ENCODE assay signal across 22 cellular contexts in the genomic region with DNA sequence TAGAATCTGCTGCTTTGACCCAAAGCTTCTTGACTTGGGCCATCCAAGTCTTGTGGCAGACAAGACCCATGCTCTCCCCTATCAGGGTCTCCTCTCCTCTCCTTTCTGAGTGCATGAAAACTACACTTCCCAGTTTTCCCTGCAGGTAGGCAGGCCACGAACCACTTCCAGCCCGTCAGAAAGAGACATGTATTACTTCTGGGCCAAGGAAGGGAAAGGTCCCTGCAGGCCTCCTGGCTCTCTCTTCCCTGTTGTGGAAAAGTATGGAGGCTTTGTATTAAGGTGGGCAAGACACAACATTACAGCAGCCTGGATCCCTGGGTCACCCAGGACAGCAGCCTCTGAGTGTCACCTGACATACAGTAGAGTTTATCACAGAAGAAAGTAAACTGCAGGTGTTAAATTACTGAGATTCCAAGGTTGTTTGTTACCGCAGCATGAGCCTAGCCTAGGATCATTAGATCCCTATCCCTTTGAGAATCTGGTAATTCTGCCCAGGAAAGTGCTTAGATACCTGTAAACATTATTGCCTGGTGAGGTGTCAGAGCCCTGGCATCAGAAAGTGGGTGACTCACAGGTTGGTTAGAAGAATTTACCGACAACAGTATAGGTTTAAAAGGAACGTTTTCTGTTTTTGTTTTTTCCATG.
DNase-seq lines count a peak whose midpoint lies in the region; ATAC-seq and TF ChIP-seq lines count a peak whose summit lies in the region.
"Had no signal": no experiment of that assay in that cellular context is flagged by ENCODE, and none has a peak within 500 bp of the region (broad histone marks: within the 10 kb centered on the region; RNA-seq: fewer than 3 reads in every experiment).

No MANE protein-coding gene starts in this region.

- H3K27me3 ChIP-seq in PC-9 (ENCODE audit: insufficient read depth, low read depth) = no peaks in the 10 kb centered on the region
- H3K27me3 ChIP-seq in left lung = peaks cover 0 to 15% of the 10 kb centered on the region in 2 donors
- H3K27me3 ChIP-seq in aorta (ENCODE audit: control insufficient read depth in 1 of 2, insufficient read depth in 2 of 2, low read length in 1 of 2) = no peaks in the 10 kb centered on the region
- H3K27me3 ChIP-seq: brain microvascular endothelial cell, neutrophil, upper lobe of right lung had no signal

- peak overlapping the region; percentile 43 for H3K4me3 ChIP-seq in PC-9
- no peak overlapping the region for H3K4me3 ChIP-seq in epithelial cell of esophagus (ENCODE audit: low read length)
- H3K4me3 ChIP-seq in left lung = no peak overlapping the region
- no peak overlapping the region for H3K4me3 ChIP-seq in aorta (ENCODE audit: low read length in 2 of 2)
- H3K4me3 ChIP-seq: heart right ventricle, upper lobe of right lung had no signal

- TF ChIP-seq CTCF in PC-9 (conservative IDR thresholded peaks at IDR 0.05) = no peak
- no peak for TF ChIP-seq CTCF in epithelial cell of esophagus (IDR thresholded peaks at IDR 0.05; ENCODE audit: insufficient read depth, low read depth, low read length, missing control alignments)
- TF ChIP-seq CTCF in left lung (IDR thresholded peaks at IDR 0.05) = no peak

- H3K4me1 ChIP-seq in PC-9 (replicated peaks; ENCODE audit: insufficient read depth) = peaks cover 46% of the 10 kb centered on the region
- H3K4me1 ChIP-seq in left lung = no peaks in the 10 kb centered on the region
- H3K4me1 ChIP-seq in aorta (ENCODE audit: control insufficient read depth in 1 of 2, insufficient read depth in 2 of 2, low read length in 2 of 2) = no peaks in the 10 kb centered on the region
- H3K4me1 ChIP-seq: upper lobe of right lung had no signal

- CTCF ChIA-PET in PC-9 (lab: Charles Lee) = no interaction called here

- H3K27ac ChIP-seq in PC-9 (peak overlapping the region; percentile 84), left lung (no peak overlapping the region), aorta (ENCODE audit: low read depth in 1 of 2, low read length in 2 of 2) (no peak overlapping the region)
- H3K27ac ChIP-seq: brain microvascular endothelial cell, heart right ventricle, neutrophil, upper lobe of right lung, VCaP had no signal

- no peaks in the 10 kb centered on the region for H3K9me2 ChIP-seq in PC-9 (ENCODE audit: insufficient read depth)

- H3K36me3 ChIP-seq in PC-9 (ENCODE audit: low read depth) = no peaks in the 10 kb centered on the region
- H3K36me3 ChIP-seq in left lung = no peaks in the 10 kb centered on the region
- no peaks in the 10 kb centered on the region for H3K36me3 ChIP-seq in aorta (ENCODE audit: control insufficient read depth in 1 of 2, insufficient read depth in 2 of 2, low read length in 1 of 2)
- H3K36me3 ChIP-seq: brain microvascular endothelial cell, heart right ventricle, neutrophil, upper lobe of right lung had no signal

- intact Hi-C loops in PC-9 (cut with micrococcal nuclease; ENCODE audit: unreplicated experiment) (no loop called here), left lung (cut with DNase I) (no loop called here), aorta (cut with DNase I) (no loop called here)

- DNase-seq in ELR (ENCODE audit: low read depth) (peak; percentile 4), PC-9 (peak; percentile 50 to 95), epithelial cell of esophagus (ENCODE audit: low read depth) (peak; percentile 43), left lung (no peak), NCI-H187 treated with DMSO at 0.1 percent for 48 hours (lab: John Stamatoyannopoulos, UW) (no peak), aorta (no peak)
- DNase-seq: activated naive CD4-positive, alpha-beta T cell treated with Interleukin-2 at 50 U/mL for 16 hours; brain microvascular endothelial cell; DMS53; heart right ventricle; NCI-H1105 treated with DMSO at 0.1 percent for 48 hours; NCI-H2081 treated with DMSO at 0.1 percent for 48 hours; NCI-H226; NCI-H774; stimulated activated naive B cell treated with anti-CD40 and anti-IgM and Interleukin-4, amounts not matched to agents 10 μg/mL and 1 μg/mL and 100 μg/mL, for 72 hours; upper lobe of right lung had no signal

- no peaks in the 10 kb centered on the region for H3K9me3 ChIP-seq in PC-9 (ENCODE audit: insufficient read depth, low read depth)
- no peaks in the 10 kb centered on the region for H3K9me3 ChIP-seq in left lung
- H3K9me3 ChIP-seq in aorta (ENCODE audit: control insufficient read depth, low read length) = no peaks in the 10 kb centered on the region
- H3K9me3 ChIP-seq: heart right ventricle, neutrophil, upper lobe of right lung had no signal

- no TSS peak for BruUV-seq in PC-9 (replicated peaks; lab: Mats Ljungman, UMichigan)

- H3K4me2 ChIP-seq in PC-9 = peak overlapping the region; percentile 83

- peaks cover 21% of the 10 kb centered on the region for H3F3A ChIP-seq in PC-9 (ENCODE audit: insufficient read depth, low read depth)

- H3K79me2 ChIP-seq in PC-9 (ENCODE audit: low read depth) = no peaks in the 10 kb centered on the region

- POLR2A ChIA-PET in PC-9 (lab: Charles Lee; ENCODE audit: unreplicated experiment) = no interaction called here

- H2AFZ ChIP-seq in PC-9 = peak overlapping the region; percentile 62

- H4K20me1 ChIP-seq in PC-9 (ENCODE audit: insufficient read depth) = no peaks in the 10 kb centered on the region

- WGBS in aorta, 2 donors = 44 to 46% methylated on average over 5 of the region's 5 CpGs

- ATAC-seq in left lung (peak; percentile 37), GM18498 (IDR thresholded peaks at IDR 0.05; ENCODE audit: unreplicated experiment) (no peak), GM21515 (IDR thresholded peaks at IDR 0.05; ENCODE audit: unreplicated experiment) (no peak), aorta (ENCODE audit: low FRiP score) (no peak)
- ATAC-seq: heart right ventricle; left lobe of liver; sciatic nerve; stimulated activated naive B cell treated with anti-CD40 and anti-IgM and Interleukin-4, amounts not matched to agents 10 μg/mL and 1 μg/mL and 100 μg/mL, for 72 hours; upper lobe of right lung had no signal

Comparison
In these comparisons a context has a peak if more than half of its experiments do, and no peak if none do; other contexts are left out.
1. DNase-seq: peak in ELR (single experiment), PC-9 (2 of 2) and epithelial cell of esophagus (single experiment); none in left lung (0 of 2), NCI-H187 treated with DMSO at 0.1 percent for 48 hours (single experiment) and aorta (0 of 2).